In genomic region chr7:149572920-149573319, GRCh38 we compare ENCODE assay signal across 3 cellular contexts.
DNase-seq lines count a peak whose midpoint lies in the region; ATAC-seq, FAIRE-seq and TF ChIP-seq lines count a peak whose summit lies in the region.
"Not testable (repeated sequence)": the region's sequence is repeated elsewhere in the genome, so short reads cannot be mapped to it uniquely, and the experiment has no call there.

No MANE protein-coding gene starts in this region.

- H3K79me2 ChIP-seq in K562 (ENCODE audit: control insufficient read depth, insufficient read depth, low read length), result not testable (repeated sequence)

- not testable (repeated sequence) for TF ChIP-seq CTCF in HEK293 (tag by site-specific recombination; IDR thresholded peaks at IDR 0.05); K562 (IDR thresholded peaks at IDR 0.05 in 2 of 3, conservative IDR thresholded peaks at IDR 0.05 in 1 of 3; ENCODE audit: insufficient read depth in 2 of 3, low read depth in 1 of 3, low read length in 3 of 3); endothelial cell (IDR thresholded peaks at IDR 0.05; ENCODE audit: unreplicated experiment)

- peak overlapping the region; percentile 30 for H3K27ac Mint-ChIP-seq in endothelial cell (ENCODE audit: unreplicated experiment)

- not testable (repeated sequence) for H3K27me3 ChIP-seq in K562 (ENCODE audit: control insufficient read depth in 2 of 2, insufficient read depth in 2 of 2, low read length in 2 of 2)

- not testable (repeated sequence) for H3K9ac ChIP-seq in K562 (ENCODE audit: insufficient read depth in 1 of 2, low read depth in 2 of 2, low read length in 2 of 2)

- H3K27ac ChIP-seq in HEK293 (ENCODE audit: extremely low read depth, low read depth, low read length); K562 (ENCODE audit: extremely low read depth, low read depth, low read length): not testable (repeated sequence)

- not testable (repeated sequence) for H2AFZ ChIP-seq in K562 (ENCODE audit: low read depth, low read length)

- peaks cover 47% of the 10 kb centered on the region for H3K36me3 Mint-ChIP-seq in endothelial cell (ENCODE audit: low read depth, unreplicated experiment)

- not testable (repeated sequence) for H3K27me3 Mint-ChIP-seq in endothelial cell (ENCODE audit: unreplicated experiment)

- in situ Hi-C loops in K562 (cut with MboI), result not testable (repeated sequence)

- H3K9me1 ChIP-seq in K562 (ENCODE audit: control insufficient read depth, insufficient read depth, low read length), result not testable (repeated sequence)

- not testable (repeated sequence) for H3K4me3 ChIP-seq in HEK293 (ENCODE audit: low read depth, low read length); K562

- H3K9me3 ChIP-seq in HEK293 (ENCODE audit: control insufficient read depth, insufficient read depth, low read depth, low read length); K562 (replicated peaks; ENCODE audit: control insufficient read depth, insufficient read depth, low read depth, low read length): not testable (repeated sequence)

- not testable (repeated sequence) for TF ChIP-seq EP300 in K562 (IDR thresholded peaks at IDR 0.05; ENCODE audit: low read length)

- CTCF ChIA-PET in HEK293 (lab: Yijun Ruan, JAX); K562 (lab: Yijun Ruan, JAX; ENCODE audit: low intra/inter-chr PET ratio): not testable (repeated sequence)

- POLR2A ChIA-PET in HEK293 (lab: Yijun Ruan, JAX); K562 (lab: Yijun Ruan, JAX): not testable (repeated sequence)

- not testable (repeated sequence) for TF ChIP-seq RAD21 in K562 (CRISPR knock-in tag; conservative IDR thresholded peaks at IDR 0.05 in 1 of 2, IDR thresholded peaks at IDR 0.05 in 1 of 2)

- H3K4me1 ChIP-seq in HEK293 (ENCODE audit: control insufficient read depth, insufficient read depth, low read length); K562 (replicated peaks in 1 of 2; ENCODE audit: control insufficient read depth in 2 of 2, insufficient read depth in 2 of 2, low read length in 2 of 2): not testable (repeated sequence)

- peaks cover 12% of the 10 kb centered on the region for H3K9me3 Mint-ChIP-seq in endothelial cell (ENCODE audit: unreplicated experiment)

- intact Hi-C loops in K562 (cut with micrococcal nuclease), result not testable (repeated sequence)

- H3K4me1 Mint-ChIP-seq in endothelial cell (ENCODE audit: unreplicated experiment), result not testable (repeated sequence)

- not testable (repeated sequence) for DNase-seq in K562 (ENCODE audit: extremely low read depth in 1 of 4, low spot score in 3 of 4); endothelial cell (ENCODE audit: low spot score)

- not testable (repeated sequence) for FAIRE-seq in K562 (lab: Jason Lieb, UNC)

- H3K4me3 Mint-ChIP-seq in endothelial cell (ENCODE audit: unreplicated experiment), result not testable (repeated sequence)

- H4K20me1 ChIP-seq in K562 (replicated peaks; ENCODE audit: control insufficient read depth, insufficient read depth, low read length), result not testable (repeated sequence)

- not testable (repeated sequence) for ATAC-seq in K562

- H3K36me3 ChIP-seq in HEK293 (ENCODE audit: control insufficient read depth in 2 of 2, insufficient read depth in 1 of 2, low read length in 2 of 2), result peaks cover 0 to 13% of the 10 kb centered on the region in 2 experiments; a peak in 1 of 3 replicates
- not testable (repeated sequence) for H3K36me3 ChIP-seq in K562 (ENCODE audit: control insufficient read depth, insufficient read depth, low read length)

- not testable (repeated sequence) for H3K4me2 ChIP-seq in K562 (ENCODE audit: insufficient read depth, low read length)

- BruUV-seq in K562 (replicated peaks; lab: Mats Ljungman, UMichigan), result not testable (repeated sequence)

- WGBS in K562 (ENCODE audit: insufficient coverage, low coverage, missing lambda C conversion rate), result 91% methylated on average over 8 of the region's 8 CpGs

- not testable (repeated sequence) for TF ChIP-seq POLR2A in K562 (conservative IDR thresholded peaks at IDR 0.05)

TF ChIP-seq in HEK293, 187 proteins besides CTCF, POLR2A, EP300 and RAD21:
- TF ChIP-seq ZNF146 (tag by site-specific recombination; IDR thresholded peaks at IDR 0.05), result peak; percentile 93
- peak; percentile 80 for TF ChIP-seq ZNF280D (tag by site-specific recombination; IDR thresholded peaks at IDR 0.05)
TF ChIP-seq in HEK293: peak in this region for 2; not testable (repeated sequence) for 185.

TF ChIP-seq in K562, 482 proteins besides CTCF, POLR2A, EP300 and RAD21:
- peak; percentile 60 for TF ChIP-seq ZNF146 (CRISPR knock-in tag; IDR thresholded peaks at IDR 0.05; ENCODE audit: unreplicated experiment)
- peak; percentile 48; the same call in 1 of the 2 replicates for TF ChIP-seq BCOR (IDR thresholded peaks at IDR 0.05)
- TF ChIP-seq KDM1A (IDR thresholded peaks at IDR 0.05), result peak; percentile 15 to 26; a peak in 1 of 4 replicates
